9 cellular contexts compared by ENCODE assay signal in the genomic region with DNA sequence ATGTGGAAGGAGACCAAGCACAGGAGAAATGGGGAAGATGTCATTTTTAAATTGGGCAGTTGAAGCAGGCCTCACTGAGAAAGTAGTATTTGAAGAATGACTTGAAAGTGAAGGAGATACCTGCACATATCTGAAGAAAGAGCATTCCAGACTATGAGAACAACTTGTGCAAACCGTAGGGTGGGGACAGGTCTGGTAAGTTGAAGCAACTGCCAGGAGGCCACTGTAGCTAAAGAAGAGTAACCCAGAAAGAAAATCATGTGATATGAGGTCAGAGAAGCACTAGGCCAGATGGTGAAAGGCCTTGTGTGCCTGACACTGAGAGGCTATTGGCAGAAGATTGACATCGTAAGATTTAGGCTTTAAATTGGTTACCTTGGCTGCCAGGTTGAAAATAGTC.
"Had no signal": no experiment of that assay in that cellular context is flagged by ENCODE, and none has a peak within 500 bp of the region (broad histone marks: within the 10 kb centered on the region; RNA-seq: fewer than 3 reads in every experiment).

No MANE protein-coding gene starts in this region.

- H3K27ac ChIP-seq: KMS-11 had no signal

- H3K4me3 ChIP-seq: GM23338, HAP-1 had no signal

- H3K9me3 ChIP-seq: HAP-1 had no signal

- H2AFZ ChIP-seq: GM23338 had no signal

- FAIRE-seq: HTR-8/SVneo had no signal

- H3K4me2 ChIP-seq: GM23338, KMS-11 had no signal

- H3K9ac ChIP-seq: KMS-11 had no signal

- ATAC-seq: GM23338, HCT116 had no signal

- H3K36me3 ChIP-seq: HAP-1 had no signal

- DNase-seq: H7, HFFc6, IMR-90, KBM-7 had no signal
